ENCODE assay signal across 9 cellular contexts in genomic region chr22:39437836-39438704, GRCh38. TPM values are rescaled to one million over a fixed set of nuclear protein-coding genes. Genes with fewer than 3 reads are reported as not detected.
DNase-seq lines count a peak whose midpoint lies in the region; ATAC-seq, FAIRE-seq and TF ChIP-seq lines count a peak whose summit lies in the region.
"Had no signal": no experiment of that assay in that cellular context is flagged by ENCODE, and none has a peak within 500 bp of the region (broad histone marks: within the 10 kb centered on the region; RNA-seq: fewer than 3 reads in every experiment).

No MANE protein-coding gene starts in this region.

- no peaks in the 10 kb centered on the region for H3K9me3 ChIP-seq in BLaER1 treated with 17β-estradiol and CSF1 and Interleukin-3, amounts not matched to agents 10 nM and 100 nM (replicated peaks in 1 of 11)
- no peaks in the 10 kb centered on the region for H3K9me3 ChIP-seq in pancreas

- no peak for FAIRE-seq in pancreas (lab: Jason Lieb, UNC)

- peak overlapping the region in 9 of 11 experiments; percentile 4 to 44 (median 27); a peak in 7 of 22 replicates for H3K9ac ChIP-seq in BLaER1 treated with 17β-estradiol and CSF1 and Interleukin-3, amounts not matched to agents 10 nM and 100 nM

- intact Hi-C loops in pancreas (cut with DNase I) = no loop called here

- 40 to 44% methylated on average over 14 to 15 of the region's 15 CpGs for WGBS in pancreas, 2 donors

- POLR2A ChIA-PET in RWPE1 (lab: Yijun Ruan, JAX; ENCODE audit: low non-redundant PET) = no interaction called here

- H3K4me3 ChIP-seq in BLaER1 treated with 17β-estradiol and CSF1 and Interleukin-3, amounts not matched to agents 10 nM and 100 nM = 0 out of 20 replicates have a peak overlapping the region, but pooled peaks of 1 of the 10 experiments have one; percentile 13
- peak overlapping the region; percentile 21 for H3K4me3 ChIP-seq in epithelial cell of proximal tubule (ENCODE audit: low read depth, low read length)
- peak overlapping the region in 2 of 4 donors; percentile 14 to 28 for H3K4me3 ChIP-seq in pancreas

- peaks cover 26% of the 10 kb centered on the region for H3K27me3 Mint-ChIP-seq in activated naive CD4-positive, alpha-beta T cell treated with anti-CD3 and anti-CD28 coated beads, Interleukin-2, amount 10 ng/mL, durations not matched to agents 7 days and 5 days
- peaks cover 19% of the 10 kb centered on the region for H3K27me3 Mint-ChIP-seq in activated T-cell treated with anti-CD3 and anti-CD28 coated beads, Interleukin-2, amount 50 U/mL, for 24 hours
- H3K27me3 Mint-ChIP-seq: type B pancreatic cell had no signal

- H3K36me3 ChIP-seq in BLaER1 treated with 17β-estradiol and CSF1 and Interleukin-3, amounts not matched to agents 10 nM and 100 nM = peaks cover 0 to 16% (median 8%) of the 10 kb centered on the region in 11 experiments; a peak in 12 of 22 replicates
- H3K36me3 ChIP-seq in pancreas = no peaks in the 10 kb centered on the region

- DNase-seq in NCI-H69 (lab: John Stamatoyannopoulos, UW) (peak; percentile 60), epithelial cell of proximal tubule (ENCODE audit: low read depth) (no peak), pancreas (peak in 1 of 6 donors; percentile 32), NCI-H2227 treated with DMSO at 0.1 percent for 48 hours (lab: John Stamatoyannopoulos, UW) (no peak), RWPE1 (ENCODE audit: low spot score) (no peak)
- DNase-seq in activated naive CD4-positive, alpha-beta T cell treated with anti-CD3 and anti-CD28 coated beads, Interleukin-2, amount 10 ng/mL, durations not matched to agents 7 days and 5 days = no peak
- DNase-seq in activated T-cell treated with anti-CD3 and anti-CD28 coated beads, Interleukin-2, amount 50 U/mL, for 24 hours = no peak

- no peaks in the 10 kb centered on the region for H4K20me1 ChIP-seq in BLaER1 treated with 17β-estradiol and CSF1 and Interleukin-3, amounts not matched to agents 10 nM and 100 nM

- no peak overlapping the region for H3K4me3 Mint-ChIP-seq in activated naive CD4-positive, alpha-beta T cell treated with anti-CD3 and anti-CD28 coated beads, Interleukin-2, amount 10 ng/mL, durations not matched to agents 7 days and 5 days
- H3K4me3 Mint-ChIP-seq in activated T-cell treated with anti-CD3 and anti-CD28 coated beads, Interleukin-2, amount 50 U/mL, for 24 hours = no peak overlapping the region

- CTCF ChIA-PET in activated naive CD4-positive, alpha-beta T cell treated with anti-CD3 and anti-CD28 coated beads, Interleukin-2, amount 10 ng/mL, durations not matched to agents 7 days and 5 days (lab: Charles Lee) = interaction anchor here (0.7 to 2.5 kb wide), 4 partner anchors 9 to 90 kb away, joined by 3 to 10 read pairs (median 3); no protein-coding TSS in a partner anchor
- CTCF ChIA-PET in RWPE1 (lab: Yijun Ruan, JAX) = interaction anchor here (0.7 kb wide), 1 partner anchor 58 kb away, joined by 3 read pairs; no protein-coding TSS in a partner anchor

- no peaks in the 10 kb centered on the region for H3K9me3 Mint-ChIP-seq in activated naive CD4-positive, alpha-beta T cell treated with anti-CD3 and anti-CD28 coated beads, Interleukin-2, amount 10 ng/mL, durations not matched to agents 7 days and 5 days
- no peaks in the 10 kb centered on the region for H3K9me3 Mint-ChIP-seq in activated T-cell treated with anti-CD3 and anti-CD28 coated beads, Interleukin-2, amount 50 U/mL, for 24 hours
- H3K9me3 Mint-ChIP-seq: type B pancreatic cell had no signal

- peak overlapping the region in 3 of 11 experiments; percentile 12 to 38 (median 32); a peak in 2 of 22 replicates for H3K27ac ChIP-seq in BLaER1 treated with 17β-estradiol and CSF1 and Interleukin-3, amounts not matched to agents 10 nM and 100 nM
- H3K27ac ChIP-seq in pancreas (no peak overlapping the region), RWPE1 (no peak overlapping the region)

- H3K27me3 ChIP-seq in BLaER1 treated with 17β-estradiol and CSF1 and Interleukin-3, amounts not matched to agents 10 nM and 100 nM = no peaks in the 10 kb centered on the region
- no peaks in the 10 kb centered on the region for H3K27me3 ChIP-seq in pancreas

- ATAC-seq in pancreas = peak in 3 of 4 donors; percentile 5 to 7 (median 7)

- H3K4me1 Mint-ChIP-seq in activated naive CD4-positive, alpha-beta T cell treated with anti-CD3 and anti-CD28 coated beads, Interleukin-2, amount 10 ng/mL, durations not matched to agents 7 days and 5 days = peaks cover 26% of the 10 kb centered on the region
- H3K4me1 Mint-ChIP-seq in activated T-cell treated with anti-CD3 and anti-CD28 coated beads, Interleukin-2, amount 50 U/mL, for 24 hours (ENCODE audit: low read depth) = peaks cover 8% of the 10 kb centered on the region

- H3K36me3 Mint-ChIP-seq in activated naive CD4-positive, alpha-beta T cell treated with anti-CD3 and anti-CD28 coated beads, Interleukin-2, amount 10 ng/mL, durations not matched to agents 7 days and 5 days = peaks cover 3% of the 10 kb centered on the region
- H3K36me3 Mint-ChIP-seq in activated T-cell treated with anti-CD3 and anti-CD28 coated beads, Interleukin-2, amount 50 U/mL, for 24 hours (ENCODE audit: low read depth) = peaks cover 3% of the 10 kb centered on the region
- H3K36me3 Mint-ChIP-seq: type B pancreatic cell had no signal

- peak overlapping the region; percentile 66 to 91 (median 80) for H3K4me2 ChIP-seq in BLaER1 treated with 17β-estradiol and CSF1 and Interleukin-3, amounts not matched to agents 10 nM and 100 nM

- H3K27ac Mint-ChIP-seq in activated naive CD4-positive, alpha-beta T cell treated with anti-CD3 and anti-CD28 coated beads, Interleukin-2, amount 10 ng/mL, durations not matched to agents 7 days and 5 days = no peak overlapping the region
- H3K27ac Mint-ChIP-seq in activated T-cell treated with anti-CD3 and anti-CD28 coated beads, Interleukin-2, amount 50 U/mL, for 24 hours = no peak overlapping the region

- TF ChIP-seq CTCF in epithelial cell of proximal tubule (conservative IDR thresholded peaks at IDR 0.05; ENCODE audit: low read depth, low read length) (no peak), pancreas (IDR thresholded peaks at IDR 0.05) (no peak), RWPE1 (conservative IDR thresholded peaks at IDR 0.05; ENCODE audit: low read depth) (no peak)

- peaks cover 55 to 65% (median 61%) of the 10 kb centered on the region in 10 experiments for H3K4me1 ChIP-seq in BLaER1 treated with 17β-estradiol and CSF1 and Interleukin-3, amounts not matched to agents 10 nM and 100 nM
- peaks cover 0 to 5% (median 3%) of the 10 kb centered on the region in 3 donors for H3K4me1 ChIP-seq in pancreas

RNA-seq across cellular contexts. Expression of gene MGAT3, which starts 18.7 kb away (rescaled TPM):
- 0.65 and 2.4 TPM in 2 replicates for total RNA-seq in epithelial cell of proximal tubule
- 1 to 10 TPM; 1.6 to 4.2 (median 2.5) TPM for total RNA-seq in pancreas
- 1 to 10 TPM; 1.5 to 1.9 TPM for polyA plus RNA-seq in pancreas

RNA-seq across cellular contexts. Expression of gene TAB1, which starts 38.5 kb away (rescaled TPM):
- total RNA-seq in epithelial cell of proximal tubule (11.0 and 17.7 TPM in 2 replicates), pancreas (10 to 100 TPM in 5 of 6 donors, 1 to 10 TPM in 1; 8.4 to 16.9 (median 15.1) TPM)
- polyA plus RNA-seq in pancreas = 10 to 100 TPM; 13.5 to 16.7 TPM
